Comparison of ENCODE assay signal across 1 cellular context in the genomic region with DNA sequence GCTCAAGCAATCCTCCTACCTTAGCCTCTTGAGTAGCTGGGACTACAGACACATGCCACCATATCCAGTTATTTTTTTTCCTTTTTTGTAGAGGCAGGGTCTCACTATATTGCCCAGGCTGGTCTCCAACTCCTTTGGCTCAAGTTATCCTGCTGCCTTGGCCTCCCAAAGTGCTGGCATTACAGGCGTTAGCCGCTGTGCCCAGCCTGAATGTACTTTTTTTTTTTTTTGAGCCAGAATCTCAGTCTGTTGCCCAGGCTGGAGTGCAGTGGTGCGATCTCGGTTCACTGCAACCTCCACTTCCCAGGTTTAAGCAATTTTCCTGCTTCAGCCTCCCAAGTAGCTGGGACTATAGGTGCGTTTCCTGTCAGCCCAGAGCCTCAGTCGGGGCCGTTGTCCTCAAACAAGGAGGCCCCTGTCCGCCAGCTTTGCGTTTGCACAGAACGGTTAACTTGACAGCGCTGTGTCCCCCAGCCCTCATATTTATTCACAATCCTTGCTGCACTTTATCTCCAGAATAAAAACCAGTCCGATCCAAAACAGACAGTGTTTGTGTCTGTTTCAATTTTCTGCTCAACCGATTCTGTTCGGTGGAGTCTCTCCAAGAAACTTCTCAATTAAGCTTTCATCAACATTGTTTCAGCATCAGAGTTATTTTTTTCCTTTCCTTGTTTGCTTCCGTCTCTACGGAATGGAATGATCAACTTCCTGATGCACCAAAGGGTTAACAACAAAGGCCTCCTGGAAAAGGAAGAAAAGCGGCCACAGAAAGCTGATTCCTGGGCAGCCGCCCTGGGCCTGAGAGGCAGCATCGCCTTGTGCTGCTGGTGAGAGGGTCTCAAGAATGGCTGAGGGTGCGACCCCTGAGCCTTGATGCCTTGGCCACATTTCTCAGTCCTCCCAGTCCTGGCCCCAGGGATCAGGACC.
TF ChIP-seq lines count a peak whose summit lies in the region.

No MANE protein-coding gene starts in this region.

TF ChIP-seq in HepG2, 621 proteins besides CTCF, POLR2A, EP300 and RAD21 (continued from another document and continues in another):
- TF ChIP-seq ETV6 (CRISPR knock-in tag; conservative IDR thresholded peaks at IDR 0.05), result peak; percentile 74; the same call in 1 of the 2 replicates
- no peak for TF ChIP-seq GPN1 (CRISPR knock-in tag; IDR thresholded peaks at IDR 0.05; ENCODE audit: borderline replicate concordance)
- TF ChIP-seq, protein P1, sequence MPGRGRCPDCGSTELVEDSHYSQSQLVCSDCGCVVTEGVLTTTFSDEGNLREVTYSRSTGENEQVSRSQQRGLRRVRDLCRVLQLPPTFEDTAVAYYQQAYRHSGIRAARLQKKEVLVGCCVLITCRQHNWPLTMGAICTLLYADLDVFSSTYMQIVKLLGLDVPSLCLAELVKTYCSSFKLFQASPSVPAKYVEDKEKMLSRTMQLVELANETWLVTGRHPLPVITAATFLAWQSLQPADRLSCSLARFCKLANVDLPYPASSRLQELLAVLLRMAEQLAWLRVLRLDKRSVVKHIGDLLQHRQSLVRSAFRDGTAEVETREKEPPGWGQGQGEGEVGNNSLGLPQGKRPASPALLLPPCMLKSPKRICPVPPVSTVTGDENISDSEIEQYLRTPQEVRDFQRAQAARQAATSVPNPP (CRISPR knock-in tag; IDR thresholded peaks at IDR 0.05), result 0 out of 2 replicates have a peak, but pooled peaks have one; percentile 18
- TF ChIP-seq, protein P2, sequence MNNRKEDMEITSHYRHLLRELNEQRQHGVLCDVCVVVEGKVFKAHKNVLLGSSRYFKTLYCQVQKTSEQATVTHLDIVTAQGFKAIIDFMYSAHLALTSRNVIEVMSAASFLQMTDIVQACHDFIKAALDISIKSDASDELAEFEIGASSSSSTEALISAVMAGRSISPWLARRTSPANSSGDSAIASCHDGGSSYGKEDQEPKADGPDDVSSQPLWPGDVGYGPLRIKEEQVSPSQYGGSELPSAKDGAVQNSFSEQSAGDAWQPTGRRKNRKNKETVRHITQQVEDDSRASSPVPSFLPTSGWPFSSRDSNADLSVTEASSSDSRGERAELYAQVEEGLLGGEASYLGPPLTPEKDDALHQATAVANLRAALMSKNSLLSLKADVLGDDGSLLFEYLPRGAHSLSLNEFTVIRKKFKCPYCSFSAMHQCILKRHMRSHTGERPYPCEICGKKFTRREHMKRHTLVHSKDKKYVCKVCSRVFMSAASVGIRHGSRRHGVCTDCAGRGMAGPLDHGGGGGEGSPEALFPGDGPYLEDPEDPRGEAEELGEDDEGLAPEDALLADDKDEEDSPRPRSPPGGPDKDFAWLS (CRISPR knock-in tag; IDR thresholded peaks at IDR 0.05; ENCODE audit: borderline replicate concordance), result no peak
- TF ChIP-seq ATF7-NPFF (CRISPR knock-in tag; IDR thresholded peaks at IDR 0.05; ENCODE audit: low read depth), result no peak
- TF ChIP-seq, protein P3, sequence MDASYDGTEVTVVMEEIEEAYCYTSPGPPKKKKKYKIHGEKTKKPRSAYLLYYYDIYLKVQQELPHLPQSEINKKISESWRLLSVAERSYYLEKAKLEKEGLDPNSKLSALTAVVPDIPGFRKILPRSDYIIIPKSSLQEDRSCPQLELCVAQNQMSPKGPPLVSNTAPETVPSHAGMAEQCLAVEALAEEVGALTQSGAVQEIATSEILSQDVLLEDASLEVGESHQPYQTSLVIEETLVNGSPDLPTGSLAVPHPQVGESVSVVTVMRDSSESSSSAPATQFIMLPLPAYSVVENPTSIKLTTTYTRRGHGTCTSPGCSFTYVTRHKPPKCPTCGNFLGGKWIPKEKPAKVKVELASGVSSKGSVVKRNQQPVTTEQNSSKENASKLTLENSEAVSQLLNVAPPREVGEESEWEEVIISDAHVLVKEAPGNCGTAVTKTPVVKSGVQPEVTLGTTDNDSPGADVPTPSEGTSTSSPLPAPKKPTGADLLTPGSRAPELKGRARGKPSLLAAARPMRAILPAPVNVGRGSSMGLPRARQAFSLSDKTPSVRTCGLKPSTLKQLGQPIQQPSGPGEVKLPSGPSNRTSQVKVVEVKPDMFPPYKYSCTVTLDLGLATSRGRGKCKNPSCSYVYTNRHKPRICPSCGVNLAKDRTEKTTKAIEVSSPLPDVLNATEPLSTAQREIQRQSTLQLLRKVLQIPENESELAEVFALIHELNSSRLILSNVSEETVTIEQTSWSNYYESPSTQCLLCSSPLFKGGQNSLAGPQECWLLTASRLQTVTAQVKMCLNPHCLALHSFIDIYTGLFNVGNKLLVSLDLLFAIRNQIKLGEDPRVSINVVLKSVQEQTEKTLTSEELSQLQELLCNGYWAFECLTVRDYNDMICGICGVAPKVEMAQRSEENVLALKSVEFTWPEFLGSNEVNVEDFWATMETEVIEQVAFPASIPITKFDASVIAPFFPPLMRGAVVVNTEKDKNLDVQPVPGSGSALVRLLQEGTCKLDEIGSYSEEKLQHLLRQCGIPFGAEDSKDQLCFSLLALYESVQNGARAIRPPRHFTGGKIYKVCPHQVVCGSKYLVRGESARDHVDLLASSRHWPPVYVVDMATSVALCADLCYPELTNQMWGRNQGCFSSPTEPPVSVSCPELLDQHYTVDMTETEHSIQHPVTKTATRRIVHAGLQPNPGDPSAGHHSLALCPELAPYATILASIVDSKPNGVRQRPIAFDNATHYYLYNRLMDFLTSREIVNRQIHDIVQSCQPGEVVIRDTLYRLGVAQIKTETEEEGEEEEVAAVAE (CRISPR knock-in tag; IDR thresholded peaks at IDR 0.05; ENCODE audit: borderline replicate concordance), result no peak
- TF ChIP-seq SNAI1 (CRISPR knock-in tag; IDR thresholded peaks at IDR 0.05; ENCODE audit: borderline replicate concordance), result no peak
- no peak for TF ChIP-seq ZNF263 (CRISPR knock-in tag; IDR thresholded peaks at IDR 0.05)
- TF ChIP-seq HNRNPH1 (optimal IDR thresholded peaks at IDR 0.05; ENCODE audit: low read depth, low read length), result no peak
- no peak for TF ChIP-seq HNF4G (IDR thresholded peaks at IDR 0.05; ENCODE audit: borderline replicate concordance, low read depth, low read length)
- no peak for TF ChIP-seq HNF4G (CRISPR knock-in tag; IDR thresholded peaks at IDR 0.05; ENCODE audit: borderline replicate concordance, low read depth)
- TF ChIP-seq, protein P4, sequence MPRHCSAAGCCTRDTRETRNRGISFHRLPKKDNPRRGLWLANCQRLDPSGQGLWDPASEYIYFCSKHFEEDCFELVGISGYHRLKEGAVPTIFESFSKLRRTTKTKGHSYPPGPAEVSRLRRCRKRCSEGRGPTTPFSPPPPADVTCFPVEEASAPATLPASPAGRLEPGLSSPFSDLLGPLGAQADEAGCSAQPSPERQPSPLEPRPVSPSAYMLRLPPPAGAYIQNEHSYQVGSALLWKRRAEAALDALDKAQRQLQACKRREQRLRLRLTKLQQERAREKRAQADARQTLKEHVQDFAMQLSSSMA (CRISPR knock-in tag; IDR thresholded peaks at IDR 0.05), result no peak
- TF ChIP-seq, protein P5, sequence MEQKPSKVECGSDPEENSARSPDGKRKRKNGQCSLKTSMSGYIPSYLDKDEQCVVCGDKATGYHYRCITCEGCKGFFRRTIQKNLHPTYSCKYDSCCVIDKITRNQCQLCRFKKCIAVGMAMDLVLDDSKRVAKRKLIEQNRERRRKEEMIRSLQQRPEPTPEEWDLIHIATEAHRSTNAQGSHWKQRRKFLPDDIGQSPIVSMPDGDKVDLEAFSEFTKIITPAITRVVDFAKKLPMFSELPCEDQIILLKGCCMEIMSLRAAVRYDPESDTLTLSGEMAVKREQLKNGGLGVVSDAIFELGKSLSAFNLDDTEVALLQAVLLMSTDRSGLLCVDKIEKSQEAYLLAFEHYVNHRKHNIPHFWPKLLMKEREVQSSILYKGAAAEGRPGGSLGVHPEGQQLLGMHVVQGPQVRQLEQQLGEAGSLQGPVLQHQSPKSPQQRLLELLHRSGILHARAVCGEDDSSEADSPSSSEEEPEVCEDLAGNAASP (CRISPR knock-in tag; IDR thresholded peaks at IDR 0.05; ENCODE audit: borderline replicate concordance), result no peak
- TF ChIP-seq CAMTA2 (CRISPR knock-in tag; IDR thresholded peaks at IDR 0.05; ENCODE audit: borderline replicate concordance), result no peak
- TF ChIP-seq ZNF256 (CRISPR knock-in tag; conservative IDR thresholded peaks at IDR 0.05), result no peak
- TF ChIP-seq KLF9 (CRISPR knock-in tag; IDR thresholded peaks at IDR 0.05; ENCODE audit: low read depth), result no peak
- TF ChIP-seq JDP2 (CRISPR knock-in tag; IDR thresholded peaks at IDR 0.05; ENCODE audit: borderline replicate concordance), result no peak
- peak; percentile 32; the same call in 1 of the 2 replicates for TF ChIP-seq HDAC2 (CRISPR knock-in tag; IDR thresholded peaks at IDR 0.05)
- TF ChIP-seq ZNF124 (CRISPR knock-in tag; IDR thresholded peaks at IDR 0.05), result no peak
- no peak for TF ChIP-seq ZNF234 (CRISPR knock-in tag; conservative IDR thresholded peaks at IDR 0.05)
- TF ChIP-seq, protein P6, sequence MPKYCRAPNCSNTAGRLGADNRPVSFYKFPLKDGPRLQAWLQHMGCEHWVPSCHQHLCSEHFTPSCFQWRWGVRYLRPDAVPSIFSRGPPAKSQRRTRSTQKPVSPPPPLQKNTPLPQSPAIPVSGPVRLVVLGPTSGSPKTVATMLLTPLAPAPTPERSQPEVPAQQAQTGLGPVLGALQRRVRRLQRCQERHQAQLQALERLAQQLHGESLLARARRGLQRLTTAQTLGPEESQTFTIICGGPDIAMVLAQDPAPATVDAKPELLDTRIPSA (CRISPR knock-in tag; IDR thresholded peaks at IDR 0.05; ENCODE audit: borderline replicate concordance), result no peak
- TF ChIP-seq ZNF546 (CRISPR knock-in tag; conservative IDR thresholded peaks at IDR 0.05), result no peak
- no peak for TF ChIP-seq ZFP36L2 (CRISPR knock-in tag; IDR thresholded peaks at IDR 0.05)
- TF ChIP-seq GZF1 (CRISPR knock-in tag; IDR thresholded peaks at IDR 0.05), result no peak
- TF ChIP-seq, protein P7, sequence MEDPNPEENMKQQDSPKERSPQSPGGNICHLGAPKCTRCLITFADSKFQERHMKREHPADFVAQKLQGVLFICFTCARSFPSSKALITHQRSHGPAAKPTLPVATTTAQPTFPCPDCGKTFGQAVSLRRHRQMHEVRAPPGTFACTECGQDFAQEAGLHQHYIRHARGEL (CRISPR knock-in tag; IDR thresholded peaks at IDR 0.05), result no peak
- TF ChIP-seq HOXD1 (CRISPR knock-in tag; IDR thresholded peaks at IDR 0.05), result no peak
- TF ChIP-seq ZEB1 (IDR thresholded peaks at IDR 0.05; ENCODE audit: insufficient replicate concordance, low read depth), result no peak
- no peak for TF ChIP-seq TAF1 (CRISPR knock-in tag; IDR thresholded peaks at IDR 0.05)
- TF ChIP-seq GLI4 (CRISPR knock-in tag; IDR thresholded peaks at IDR 0.05; ENCODE audit: borderline replicate concordance), result no peak
- TF ChIP-seq, protein P8, sequence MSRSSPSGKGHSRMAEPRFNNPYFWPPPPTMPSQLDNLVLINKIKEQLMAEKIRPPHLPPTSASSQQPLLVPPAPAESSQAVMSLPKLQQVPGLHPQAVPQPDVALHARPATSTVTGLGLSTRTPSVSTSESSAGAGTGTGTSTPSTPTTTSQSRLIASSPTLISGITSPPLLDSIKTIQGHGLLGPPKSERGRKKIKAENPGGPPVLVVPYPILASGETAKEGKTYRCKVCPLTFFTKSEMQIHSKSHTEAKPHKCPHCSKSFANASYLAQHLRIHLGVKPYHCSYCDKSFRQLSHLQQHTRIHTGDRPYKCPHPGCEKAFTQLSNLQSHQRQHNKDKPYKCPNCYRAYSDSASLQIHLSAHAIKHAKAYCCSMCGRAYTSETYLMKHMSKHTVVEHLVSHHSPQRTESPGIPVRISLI (CRISPR knock-in tag; IDR thresholded peaks at IDR 0.05; ENCODE audit: borderline replicate concordance), result peak; percentile 38; the same call in 1 of the 2 replicates
- TF ChIP-seq, protein P9, sequence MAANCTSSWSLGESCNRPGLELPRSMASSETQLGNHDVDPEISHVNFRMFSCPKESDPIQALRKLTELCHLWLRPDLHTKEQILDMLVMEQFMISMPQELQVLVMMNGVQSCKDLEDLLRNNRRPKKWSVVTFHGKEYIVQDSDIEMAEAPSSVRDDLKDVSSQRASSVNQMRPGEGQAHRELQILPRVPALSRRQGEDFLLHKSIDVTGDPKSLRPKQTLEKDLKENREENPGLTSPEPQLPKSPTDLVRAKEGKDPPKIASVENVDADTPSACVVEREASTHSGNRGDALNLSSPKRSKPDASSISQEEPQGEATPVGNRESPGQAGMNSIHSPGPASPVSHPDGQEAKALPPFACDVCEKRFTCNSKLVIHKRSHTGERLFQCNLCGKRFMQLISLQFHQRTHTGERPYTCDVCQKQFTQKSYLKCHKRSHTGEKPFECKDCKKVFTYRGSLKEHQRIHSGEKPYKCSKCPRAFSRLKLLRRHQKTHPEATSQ (CRISPR knock-in tag; IDR thresholded peaks at IDR 0.05; ENCODE audit: borderline replicate concordance), result 0 out of 2 replicates have a peak, but pooled peaks have one; percentile 57
- TF ChIP-seq, protein P10, sequence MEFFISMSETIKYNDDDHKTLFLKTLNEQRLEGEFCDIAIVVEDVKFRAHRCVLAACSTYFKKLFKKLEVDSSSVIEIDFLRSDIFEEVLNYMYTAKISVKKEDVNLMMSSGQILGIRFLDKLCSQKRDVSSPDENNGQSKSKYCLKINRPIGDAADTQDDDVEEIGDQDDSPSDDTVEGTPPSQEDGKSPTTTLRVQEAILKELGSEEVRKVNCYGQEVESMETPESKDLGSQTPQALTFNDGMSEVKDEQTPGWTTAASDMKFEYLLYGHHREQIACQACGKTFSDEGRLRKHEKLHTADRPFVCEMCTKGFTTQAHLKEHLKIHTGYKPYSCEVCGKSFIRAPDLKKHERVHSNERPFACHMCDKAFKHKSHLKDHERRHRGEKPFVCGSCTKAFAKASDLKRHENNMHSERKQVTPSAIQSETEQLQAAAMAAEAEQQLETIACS (CRISPR knock-in tag; IDR thresholded peaks at IDR 0.05), result no peak
- TF ChIP-seq ZSCAN20 (CRISPR knock-in tag; IDR thresholded peaks at IDR 0.05; ENCODE audit: borderline replicate concordance), result no peak
- no peak for TF ChIP-seq TOE1 (CRISPR knock-in tag; IDR thresholded peaks at IDR 0.05)
- TF ChIP-seq SOX13 (IDR thresholded peaks at IDR 0.05), result no peak
- TF ChIP-seq SOX13 (CRISPR knock-in tag; conservative IDR thresholded peaks at IDR 0.05 in 1 of 2, IDR thresholded peaks at IDR 0.05 in 1 of 2), result no peak
- TF ChIP-seq ZNF564 (CRISPR knock-in tag; IDR thresholded peaks at IDR 0.05), result no peak
- TF ChIP-seq ZFP90 (CRISPR knock-in tag; IDR thresholded peaks at IDR 0.05; ENCODE audit: borderline replicate concordance), result no peak; the same call in 1 of the 2 replicates
- TF ChIP-seq ZNF670 (CRISPR knock-in tag; IDR thresholded peaks at IDR 0.05; ENCODE audit: borderline replicate concordance), result no peak
- no peak for TF ChIP-seq TEAD2 (CRISPR knock-in tag; IDR thresholded peaks at IDR 0.05)
- no peak for TF ChIP-seq ZNF879 (CRISPR knock-in tag; IDR thresholded peaks at IDR 0.05)
- no peak for TF ChIP-seq MLLT10 (CRISPR knock-in tag; IDR thresholded peaks at IDR 0.05)
- TF ChIP-seq, protein P11, sequence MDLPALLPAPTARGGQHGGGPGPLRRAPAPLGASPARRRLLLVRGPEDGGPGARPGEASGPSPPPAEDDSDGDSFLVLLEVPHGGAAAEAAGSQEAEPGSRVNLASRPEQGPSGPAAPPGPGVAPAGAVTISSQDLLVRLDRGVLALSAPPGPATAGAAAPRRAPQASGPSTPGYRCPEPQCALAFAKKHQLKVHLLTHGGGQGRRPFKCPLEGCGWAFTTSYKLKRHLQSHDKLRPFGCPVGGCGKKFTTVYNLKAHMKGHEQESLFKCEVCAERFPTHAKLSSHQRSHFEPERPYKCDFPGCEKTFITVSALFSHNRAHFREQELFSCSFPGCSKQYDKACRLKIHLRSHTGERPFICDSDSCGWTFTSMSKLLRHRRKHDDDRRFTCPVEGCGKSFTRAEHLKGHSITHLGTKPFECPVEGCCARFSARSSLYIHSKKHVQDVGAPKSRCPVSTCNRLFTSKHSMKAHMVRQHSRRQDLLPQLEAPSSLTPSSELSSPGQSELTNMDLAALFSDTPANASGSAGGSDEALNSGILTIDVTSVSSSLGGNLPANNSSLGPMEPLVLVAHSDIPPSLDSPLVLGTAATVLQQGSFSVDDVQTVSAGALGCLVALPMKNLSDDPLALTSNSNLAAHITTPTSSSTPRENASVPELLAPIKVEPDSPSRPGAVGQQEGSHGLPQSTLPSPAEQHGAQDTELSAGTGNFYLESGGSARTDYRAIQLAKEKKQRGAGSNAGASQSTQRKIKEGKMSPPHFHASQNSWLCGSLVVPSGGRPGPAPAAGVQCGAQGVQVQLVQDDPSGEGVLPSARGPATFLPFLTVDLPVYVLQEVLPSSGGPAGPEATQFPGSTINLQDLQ (CRISPR knock-in tag; IDR thresholded peaks at IDR 0.05), result no peak
